In the genomic region with DNA sequence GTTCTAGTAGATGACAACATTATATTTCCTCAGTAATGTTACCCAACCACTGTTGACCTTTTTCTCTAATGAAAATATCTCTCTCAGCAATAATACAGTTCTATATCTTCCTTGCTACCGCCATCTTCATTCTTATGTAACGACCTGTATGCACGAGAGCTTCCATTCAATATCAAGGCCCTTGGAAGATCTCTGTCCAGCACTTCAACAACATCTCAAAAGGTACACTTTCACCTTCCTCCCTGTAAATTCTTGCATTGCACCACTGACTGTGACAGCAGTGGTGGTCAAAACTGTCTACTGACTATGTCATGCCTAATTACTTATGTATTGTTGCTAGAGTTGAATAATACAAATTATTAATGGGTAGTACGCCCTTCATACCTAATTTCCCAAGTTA, we compare ENCODE assay signal across 20 cellular contexts. TPM values are rescaled to one million over a fixed set of nuclear protein-coding genes. Genes with fewer than 3 reads are reported as not detected.
DNase-seq lines count a peak whose midpoint lies in the region; ATAC-seq and TF ChIP-seq lines count a peak whose summit lies in the region.
"Had no signal": no experiment of that assay in that cellular context is flagged by ENCODE, and none has a peak within 500 bp of the region (broad histone marks: within the 10 kb centered on the region; RNA-seq: fewer than 3 reads in every experiment).

No MANE protein-coding gene starts in this region.

- no peak for TF ChIP-seq CTCF in HCT116 (IDR thresholded peaks at IDR 0.05 in 2 of 3, conservative IDR thresholded peaks at IDR 0.05 in 1 of 3; ENCODE audit: borderline replicate concordance in 1 of 3, insufficient read depth in 1 of 3, low read depth in 2 of 3, low read length in 2 of 3)

- H3K4me1 ChIP-seq in HCT116 (ENCODE audit: control insufficient read depth in 1 of 2, insufficient read depth in 2 of 2, low read length in 2 of 2), result peaks cover 5 to 7% of the 10 kb centered on the region in 2 experiments; a peak in 2 of 4 replicates
- H3K4me1 ChIP-seq: BE2C, BLaER1 had no signal

- H3K9me3 Mint-ChIP-seq in stimulated activated memory B cell treated with anti-CD40 and anti-IgM and Interleukin-4, amounts not matched to agents 10 μg/mL and 1 μg/mL and 100 μg/mL, for 72 hours, result no peaks in the 10 kb centered on the region
- H3K9me3 Mint-ChIP-seq: CD4-positive, alpha-beta memory T cell; CD8-positive, alpha-beta memory T cell had no signal

- no peak overlapping the region for H3K4me3 Mint-ChIP-seq in stimulated activated memory B cell treated with anti-CD40 and anti-IgM and Interleukin-4, amounts not matched to agents 10 μg/mL and 1 μg/mL and 100 μg/mL, for 72 hours
- H3K4me3 Mint-ChIP-seq: CD14-positive monocyte; CD4-positive, alpha-beta memory T cell; CD4-positive, CD25-positive, alpha-beta regulatory T cell; CD8-positive, alpha-beta memory T cell had no signal

- no TSS peak for BruUV-seq in HCT116 (replicated peaks; lab: Mats Ljungman, UMichigan)

- no peak overlapping the region for H2AFZ ChIP-seq in HCT116 (ENCODE audit: low read depth, low read length, poor library complexity, severe bottlenecking)

- POLR2A ChIA-PET in HCT116 (lab: Charles Lee), result no interaction called here

- H4K20me1 ChIP-seq in HCT116 (ENCODE audit: insufficient read depth), result no peaks in the 10 kb centered on the region
- H4K20me1 ChIP-seq: BLaER1 had no signal

- no peak for ATAC-seq in HCT116
- peak; percentile 47 for ATAC-seq in stimulated activated memory B cell treated with anti-CD40 and anti-IgM and Interleukin-4, amounts not matched to agents 10 μg/mL and 1 μg/mL and 100 μg/mL, for 72 hours

- H3K9me2 ChIP-seq in HCT116 (ENCODE audit: insufficient read depth), result no peaks in the 10 kb centered on the region

- RAD21 ChIA-PET in HCT116 (lab: Charles Lee; ENCODE audit: low non-redundant PET in 1 of 2, low total read pairs in 2 of 2, uncharacterized antibody in 2 of 2, unreplicated experiment in 2 of 2), result no interaction called here

- CTCF ChIA-PET in HCT116 (lab: Charles Lee), result no interaction called here

- H3K27me3 ChIP-seq in HCT116 (ENCODE audit: insufficient read depth, low read length), result peaks cover 16% of the 10 kb centered on the region; the same call in 1 of the 2 replicates
- H3K27me3 ChIP-seq: BE2C, BLaER1 had no signal

- no peak for TF ChIP-seq EP300 in Ishikawa (IDR thresholded peaks at IDR 0.05; ENCODE audit: borderline replicate concordance)

- H3K27ac Mint-ChIP-seq in stimulated activated memory B cell treated with anti-CD40 and anti-IgM and Interleukin-4, amounts not matched to agents 10 μg/mL and 1 μg/mL and 100 μg/mL, for 72 hours, result no peak overlapping the region
- H3K27ac Mint-ChIP-seq: CD4-positive, alpha-beta memory T cell; CD4-positive, CD25-positive, alpha-beta regulatory T cell; CD8-positive, alpha-beta memory T cell had no signal

- intact Hi-C loops in HCT116 (cut with micrococcal nuclease), result loop anchor here (5.0 to 10.0 kb wide), 4 partner anchors 362 to 1442 kb away; no protein-coding TSS in a partner anchor

- no peak overlapping the region for H3K4me3 ChIP-seq in HCT116 (replicated peaks in 1 of 2; ENCODE audit: low read depth in 1 of 2, low read length in 2 of 2)
- H3K4me3 ChIP-seq: BLaER1 had no signal

- no peak for TF ChIP-seq RAD21 in HCT116 (IDR thresholded peaks at IDR 0.05; ENCODE audit: low read depth)
- no peak for TF ChIP-seq RAD21 in Ishikawa (IDR thresholded peaks at IDR 0.05; ENCODE audit: low read depth)

- no peaks in the 10 kb centered on the region for H3K9me3 ChIP-seq in HCT116 (ENCODE audit: control insufficient read depth in 1 of 2, insufficient read depth in 1 of 2, low read depth in 1 of 2, low read length in 2 of 2)
- H3K9me3 ChIP-seq: BE2C, BLaER1 had no signal

- H3K36me3 ChIP-seq in HCT116 (ENCODE audit: control insufficient read depth in 1 of 2, insufficient read depth in 2 of 2, low read length in 2 of 2), result no peaks in the 10 kb centered on the region
- H3K36me3 ChIP-seq: BE2C, BLaER1 had no signal

- H3K27ac ChIP-seq in HCT116 (ENCODE audit: low read depth, low read length), result no peak overlapping the region
- H3K27ac ChIP-seq: BLaER1 had no signal

- H3K36me3 Mint-ChIP-seq in stimulated activated memory B cell treated with anti-CD40 and anti-IgM and Interleukin-4, amounts not matched to agents 10 μg/mL and 1 μg/mL and 100 μg/mL, for 72 hours, result no peaks in the 10 kb centered on the region
- H3K36me3 Mint-ChIP-seq: CD14-positive monocyte; CD4-positive, alpha-beta memory T cell; CD4-positive, CD25-positive, alpha-beta regulatory T cell; CD8-positive, alpha-beta memory T cell had no signal

- DNase-seq in HCT116 (ENCODE audit: low read depth, low spot score) (no peak), activated gamma-delta T cell (lab: John Stamatoyannopoulos, UW) (no peak), NCI-H187 (lab: John Stamatoyannopoulos, UW) (no peak), DMS114 treated with DMSO at 0.1 percent for 48 hours (lab: John Stamatoyannopoulos, UW; ENCODE audit: unreplicated experiment) (no peak)
- no peak for DNase-seq in activated CD4-positive, alpha-beta T cell treated with anti-CD3 and anti-CD28 coated beads, Interleukin-2, amount 50 U/mL, for 1 hour
- DNase-seq: 8988T; ACHN; BE2C; C1 segment of cervical spinal cord; CD4-positive, alpha-beta memory T cell; CD4-positive, CD25-positive, alpha-beta regulatory T cell; CD8-positive, alpha-beta memory T cell; COR-L47; DMS 273 treated with DMSO at 0.1 percent for 48 hours; DMS79 treated with DMSO at 0.1 percent for 48 hours; GF-D8 had no signal

- H3K79me2 ChIP-seq in HCT116 (ENCODE audit: insufficient read depth, low read length), result no peaks in the 10 kb centered on the region

- no peaks in the 10 kb centered on the region for H3K4me1 Mint-ChIP-seq in stimulated activated memory B cell treated with anti-CD40 and anti-IgM and Interleukin-4, amounts not matched to agents 10 μg/mL and 1 μg/mL and 100 μg/mL, for 72 hours
- H3K4me1 Mint-ChIP-seq: CD4-positive, CD25-positive, alpha-beta regulatory T cell had no signal

- no peak for TF ChIP-seq POLR2A in HCT116 (IDR thresholded peaks at IDR 0.05; ENCODE audit: borderline replicate concordance, extremely low read depth, insufficient read depth, insufficient read length)

- H3K27me3 Mint-ChIP-seq in stimulated activated memory B cell treated with anti-CD40 and anti-IgM and Interleukin-4, amounts not matched to agents 10 μg/mL and 1 μg/mL and 100 μg/mL, for 72 hours, result no peaks in the 10 kb centered on the region

- no peak overlapping the region for H3K4me2 ChIP-seq in HCT116 (ENCODE audit: low read length)
- H3K4me2 ChIP-seq: BLaER1 had no signal

- no peak overlapping the region for H3K9ac ChIP-seq in HCT116 (ENCODE audit: low read length)
- H3K9ac ChIP-seq: BLaER1 had no signal

TF ChIP-seq in HCT116, 20 proteins besides CTCF, POLR2A, EP300 and RAD21:
- TF ChIP-seq, protein P1, sequence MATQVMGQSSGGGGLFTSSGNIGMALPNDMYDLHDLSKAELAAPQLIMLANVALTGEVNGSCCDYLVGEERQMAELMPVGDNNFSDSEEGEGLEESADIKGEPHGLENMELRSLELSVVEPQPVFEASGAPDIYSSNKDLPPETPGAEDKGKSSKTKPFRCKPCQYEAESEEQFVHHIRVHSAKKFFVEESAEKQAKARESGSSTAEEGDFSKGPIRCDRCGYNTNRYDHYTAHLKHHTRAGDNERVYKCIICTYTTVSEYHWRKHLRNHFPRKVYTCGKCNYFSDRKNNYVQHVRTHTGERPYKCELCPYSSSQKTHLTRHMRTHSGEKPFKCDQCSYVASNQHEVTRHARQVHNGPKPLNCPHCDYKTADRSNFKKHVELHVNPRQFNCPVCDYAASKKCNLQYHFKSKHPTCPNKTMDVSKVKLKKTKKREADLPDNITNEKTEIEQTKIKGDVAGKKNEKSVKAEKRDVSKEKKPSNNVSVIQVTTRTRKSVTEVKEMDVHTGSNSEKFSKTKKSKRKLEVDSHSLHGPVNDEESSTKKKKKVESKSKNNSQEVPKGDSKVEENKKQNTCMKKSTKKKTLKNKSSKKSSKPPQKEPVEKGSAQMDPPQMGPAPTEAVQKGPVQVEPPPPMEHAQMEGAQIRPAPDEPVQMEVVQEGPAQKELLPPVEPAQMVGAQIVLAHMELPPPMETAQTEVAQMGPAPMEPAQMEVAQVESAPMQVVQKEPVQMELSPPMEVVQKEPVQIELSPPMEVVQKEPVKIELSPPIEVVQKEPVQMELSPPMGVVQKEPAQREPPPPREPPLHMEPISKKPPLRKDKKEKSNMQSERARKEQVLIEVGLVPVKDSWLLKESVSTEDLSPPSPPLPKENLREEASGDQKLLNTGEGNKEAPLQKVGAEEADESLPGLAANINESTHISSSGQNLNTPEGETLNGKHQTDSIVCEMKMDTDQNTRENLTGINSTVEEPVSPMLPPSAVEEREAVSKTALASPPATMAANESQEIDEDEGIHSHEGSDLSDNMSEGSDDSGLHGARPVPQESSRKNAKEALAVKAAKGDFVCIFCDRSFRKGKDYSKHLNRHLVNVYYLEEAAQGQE (IDR thresholded peaks at IDR 0.05; ENCODE audit: low read depth), result 0 out of 2 replicates have a peak, but pooled peaks have one; percentile 5
- TF ChIP-seq EZH2 (IDR thresholded peaks at IDR 0.05), result no peak

TF ChIP-seq in Ishikawa, 13 proteins besides CTCF, POLR2A, EP300 and RAD21 (continues in another document):
- TF ChIP-seq YY1 (IDR thresholded peaks at IDR 0.05; ENCODE audit: low read depth) (no peak), NFIC (IDR thresholded peaks at IDR 0.05) (no peak)
- TF ChIP-seq, protein P1 (IDR thresholded peaks at IDR 0.05; ENCODE audit: low read depth), result peak; percentile 63; the same call in 1 of the 2 replicates

RNA-seq across cellular contexts. Expression of gene ANXA1, which starts 53.2 kb away (rescaled TPM):
- 486 TPM for total RNA-seq in HCT116 (2021; ENCODE audit: unreplicated experiment)
- 380 and 384 TPM in 2 replicates for polyA plus RNA-seq in HCT116 (2012)
